8 cellular contexts compared by ENCODE assay signal in the genomic region with DNA sequence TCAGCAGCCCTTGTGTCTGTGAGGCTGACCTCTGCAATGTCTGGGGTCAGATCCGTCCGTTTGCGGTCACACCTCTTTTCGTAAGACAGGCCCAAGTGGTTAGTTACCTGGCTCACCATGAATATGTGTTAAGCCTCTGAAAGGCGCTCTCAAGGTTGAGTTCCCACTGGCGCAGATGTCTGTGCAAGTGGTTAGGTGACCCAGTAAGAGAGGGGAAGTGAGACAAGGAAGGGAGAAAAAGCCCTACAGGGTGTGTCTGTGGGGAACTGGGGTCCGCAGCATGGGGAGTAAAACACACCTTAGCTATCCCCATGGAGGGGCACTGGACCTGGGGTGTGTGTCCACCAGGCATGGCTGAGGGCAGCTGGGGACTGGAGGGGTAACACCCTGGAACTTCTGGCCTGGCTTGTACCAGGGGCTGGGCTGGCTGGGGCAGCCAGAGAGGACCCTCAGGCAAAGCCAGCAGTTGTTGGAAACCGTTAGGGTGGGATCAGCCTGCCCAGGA.
DNase-seq lines count a peak whose midpoint lies in the region; ATAC-seq and FAIRE-seq lines count a peak whose summit lies in the region.

No MANE protein-coding gene starts in this region.

- peak; percentile 62 for DNase-seq in GM18507 (ENCODE audit: extremely low spot score, insufficient read length, low read depth)
- peak; percentile 51 for DNase-seq in NOMO-1 treated with dmso at 0.1 percent for 144 hours (lab: John Stamatoyannopoulos, UW; ENCODE audit: unreplicated experiment)
- peak; percentile 81 for DNase-seq in naive B cell
- DNase-seq in NCI-H1694 (lab: John Stamatoyannopoulos, UW): no peak
- no peak for DNase-seq in occipital lobe (lab: John Stamatoyannopoulos, UW)
- DNase-seq in activated naive CD4-positive, alpha-beta T cell treated with anti-CD3 and anti-CD28 coated beads, Interleukin-2, amount 50 U/mL, for 16 hours: no peak
- DNase-seq in NCI-H748 (lab: John Stamatoyannopoulos, UW; ENCODE audit: unreplicated experiment): no peak

- H3K36me3 Mint-ChIP-seq in naive B cell: peaks cover 0 to 7% of the 10 kb centered on the region in 2 donors

- peak; percentile 90 for ATAC-seq in HG02642 (IDR thresholded peaks at IDR 0.05; ENCODE audit: poor library complexity, unreplicated experiment)
- ATAC-seq in naive B cell (ENCODE audit: low read depth in 2 of 2): peak; percentile 98 to 99

- H3K27me3 Mint-ChIP-seq in naive B cell: peaks cover 0 to 18% (median 4%) of the 10 kb centered on the region in 3 donors

- H3K9me3 Mint-ChIP-seq in naive B cell: peaks cover 0 to 5% (median 0%) of the 10 kb centered on the region in 7 donors

- FAIRE-seq in GM18507 (lab: Jason Lieb, UNC): peak; percentile 99

- H3K4me3 Mint-ChIP-seq in naive B cell: peak overlapping the region; percentile 80 to 97 (median 92)

- peaks cover 55 to 62% (median 55%) of the 10 kb centered on the region in 3 donors for H3K4me1 Mint-ChIP-seq in naive B cell

- H3K27ac Mint-ChIP-seq in naive B cell: peak overlapping the region; percentile 88 to 97 (median 95)

Comparison
In these comparisons a context has a peak if more than half of its experiments do, and no peak if none do; other contexts are left out.
1. DNase-seq: peak in GM18507 (single experiment), NOMO-1 treated with dmso at 0.1 percent for 144 hours (single experiment) and naive B cell (single experiment); none in NCI-H1694 (single experiment), occipital lobe (single experiment), activated naive CD4-positive, alpha-beta T cell treated with anti-CD3 and anti-CD28 coated beads, Interleukin-2, amount 50 U/mL, for 16 hours (single experiment) and NCI-H748 (single experiment).